In the genomic region with DNA sequence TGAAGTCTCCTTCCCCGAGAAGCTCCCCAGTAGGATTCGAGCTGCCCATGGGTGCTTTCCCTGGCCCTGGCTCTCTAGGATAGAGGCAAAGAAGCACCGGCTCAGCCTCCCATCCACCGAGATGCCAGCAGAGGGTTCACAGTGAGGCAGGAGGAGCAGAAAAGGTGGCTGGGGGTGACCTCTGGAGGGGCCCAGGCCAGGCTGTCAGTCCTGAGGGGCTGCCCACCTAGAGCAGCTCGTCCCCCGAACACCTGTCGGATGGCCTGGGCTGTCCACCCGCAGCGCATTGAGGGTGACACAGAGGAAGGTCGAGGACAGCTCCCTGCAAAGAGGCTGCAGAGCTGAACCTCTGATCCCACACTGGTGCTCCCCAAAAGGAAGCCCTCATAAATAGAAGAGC, we compare ENCODE assay signal across 25 cellular contexts.
"Had no signal": no experiment of that assay in that cellular context is flagged by ENCODE, and none has a peak within 500 bp of the region (broad histone marks: within the 10 kb centered on the region; RNA-seq: fewer than 3 reads in every experiment).

No MANE protein-coding gene starts in this region.

- H3K27me3 Mint-ChIP-seq: activated T-helper 17 cell treated with anti-CD3 and anti-CD28 coated beads, Interleukin-2, amount 50 U/mL, for 72 hours had no signal

- H3K4me1 Mint-ChIP-seq: activated CD4-positive, alpha-beta T cell treated with anti-CD3 and anti-CD28 coated beads for 36 hours; activated T-helper 17 cell treated with anti-CD3 and anti-CD28 coated beads, Interleukin-2, amount 50 U/mL, for 72 hours had no signal

- DNase-seq: activated CD4-positive, alpha-beta T cell treated with anti-CD3 and anti-CD28 coated beads for 36 hours; activated CD4-positive, alpha-beta T cell treated with anti-CD3 and anti-CD28 coated beads, Interleukin-2, amount 50 U/mL, for 4 hours; activated CD4-positive, CD25-positive, alpha-beta regulatory T cell; activated naive CD4-positive, alpha-beta T cell; activated T-cell treated with anti-CD3 and anti-CD28 coated beads, Interleukin-2, amount 50 U/mL, for 4 hours; anterior cingulate cortex; colonic mucosa; effector CD8-positive, alpha-beta T cell; left cardiac atrium; left ventricle myocardium superior; mammary epithelial cell; naive B cell; occipital lobe; right cardiac atrium; stimulated activated CD4-positive, alpha-beta T cell treated with anti-CD3 and anti-CD28 coated beads, Interleukin-2, amount 100 ng/mL, for 48 hours; stimulated activated naive CD8-positive, alpha-beta T cell treated with anti-CD3 and anti-CD28 coated beads, Interleukin-15, Interleukin-2, amounts not matched to agents 100 U/mL and 50 U/mL, for 24 hours; T-helper 1 cell; trophoblast cell had no signal

- H3K79me2 ChIP-seq: parathyroid adenoma had no signal

- H3K4me3 ChIP-seq: colonic mucosa, thoracic aorta, vagina had no signal

- H3K4me3 Mint-ChIP-seq: activated CD4-positive, alpha-beta T cell treated with anti-CD3 and anti-CD28 coated beads for 36 hours; activated T-cell treated with anti-CD3 and anti-CD28 coated beads, Interleukin-2, amount 50 U/mL, for 4 hours; activated T-helper 17 cell treated with anti-CD3 and anti-CD28 coated beads, Interleukin-2, amount 50 U/mL, for 72 hours; naive B cell; neural crest cell; T-helper 2 cell treated with Interferon-gamma antibody and Interleukin-4, amounts not matched to agents 5 μg/mL and 100 μg/mL, for 36 hours had no signal

- H3K36me3 ChIP-seq: colonic mucosa, thoracic aorta, vagina had no signal

- H3K27me3 ChIP-seq: colonic mucosa, vagina had no signal

- H3K27ac Mint-ChIP-seq: activated CD4-positive, alpha-beta T cell treated with anti-CD3 and anti-CD28 coated beads for 36 hours; activated naive CD4-positive, alpha-beta T cell treated with anti-CD3 and anti-CD28 coated beads, Interleukin-2, amount 50 U/mL, for 72 hours; activated T-helper 17 cell treated with anti-CD3 and anti-CD28 coated beads, Interleukin-2, amount 50 U/mL, for 72 hours; T-helper 2 cell treated with Interferon-gamma antibody and Interleukin-4, amounts not matched to agents 5 μg/mL and 100 μg/mL, for 36 hours had no signal

- H3K27ac ChIP-seq: colonic mucosa, parathyroid adenoma, thoracic aorta, vagina had no signal

- H3K9me3 Mint-ChIP-seq: activated naive CD4-positive, alpha-beta T cell treated with anti-CD3 and anti-CD28 coated beads, Interleukin-2, amount 50 U/mL, for 72 hours; activated T-helper 17 cell treated with anti-CD3 and anti-CD28 coated beads, Interleukin-2, amount 50 U/mL, for 72 hours had no signal

- H3K4me1 ChIP-seq: colonic mucosa, parathyroid adenoma, vagina had no signal

- H2AFZ ChIP-seq: parathyroid adenoma had no signal

- H3K36me3 Mint-ChIP-seq: naive B cell had no signal

- H3K9ac ChIP-seq: parathyroid adenoma had no signal

- H3K9me3 ChIP-seq: colonic mucosa, thoracic aorta, vagina had no signal

- ATAC-seq: activated CD4-positive, alpha-beta T cell treated with anti-CD3 and anti-CD28 coated beads for 36 hours; activated naive CD4-positive, alpha-beta T cell treated with anti-CD3 and anti-CD28 coated beads, Interleukin-2, amount 50 U/mL, for 72 hours; activated T-cell treated with anti-CD3 and anti-CD28 coated beads, Interleukin-2, amount 50 U/mL, for 4 hours; activated T-helper 17 cell treated with anti-CD3 and anti-CD28 coated beads, Interleukin-2, amount 50 U/mL, for 72 hours; left cardiac atrium; left ventricle myocardium superior; right cardiac atrium; stimulated activated naive CD8-positive, alpha-beta T cell treated with anti-CD3 and anti-CD28 coated beads, Interleukin-15, Interleukin-2, amounts not matched to agents 100 U/mL and 50 U/mL, for 24 hours had no signal
